ENCODE assay signal across 1 cellular context in genomic region chr18:77078671-77079070, GRCh38.
TF ChIP-seq lines count a peak whose summit lies in the region.

No MANE protein-coding gene starts in this region.

TF ChIP-seq in HEK293, 187 proteins besides CTCF, POLR2A, EP300 and RAD21 (continued from another document):
- TF ChIP-seq REST (tag by site-specific recombination; IDR thresholded peaks at IDR 0.05) = no peak
- TF ChIP-seq ZNF274 (IDR thresholded peaks at IDR 0.05; ENCODE audit: low read length) = no peak
- TF ChIP-seq ZNF274 (tag by site-specific recombination; IDR thresholded peaks at IDR 0.05; ENCODE audit: borderline replicate concordance) = no peak
- TF ChIP-seq ZNF639 (tag by site-specific recombination; IDR thresholded peaks at IDR 0.05) = no peak
- no peak for TF ChIP-seq MYNN (tag by site-specific recombination; IDR thresholded peaks at IDR 0.05; ENCODE audit: borderline replicate concordance)
